9 cellular contexts compared by ENCODE assay signal in genomic region chr5:77852068-77852513, GRCh38.
DNase-seq lines count a peak whose midpoint lies in the region; ATAC-seq and TF ChIP-seq lines count a peak whose summit lies in the region.
"Had no signal": no experiment of that assay in that cellular context is flagged by ENCODE, and none has a peak within 500 bp of the region (broad histone marks: within the 10 kb centered on the region; RNA-seq: fewer than 3 reads in every experiment).

No MANE protein-coding gene starts in this region.

- CTCF ChIA-PET in activated B cell treated with CpG ODN at 0.5 μM for 24 hours (lab: Charles Lee): interaction anchor here (1.4 kb wide), 1 partner anchor 11 kb away, joined by 3 read pairs; no protein-coding TSS in a partner anchor

- H3K4me3 Mint-ChIP-seq in activated B cell treated with CpG ODN at 0.5 μM for 24 hours: peak overlapping the region; percentile 81

- H3K4me2 ChIP-seq in skeletal muscle satellite cell (ENCODE audit: low read length): peak overlapping the region; percentile 84

- H3K9me3 Mint-ChIP-seq in activated B cell treated with CpG ODN at 0.5 μM for 24 hours: no peaks in the 10 kb centered on the region

- TF ChIP-seq CTCF in GM13977 (IDR thresholded peaks at IDR 0.05; ENCODE audit: extremely low read depth, insufficient read depth, missing control alignments) (no peak), activated B cell treated with CpG ODN at 0.5 μM for 24 hours (IDR thresholded peaks at IDR 0.05) (no peak)

- no peaks in the 10 kb centered on the region for H3K9me3 ChIP-seq in right cardiac atrium (ENCODE audit: control insufficient read depth, low read length)
- H3K9me3 ChIP-seq in skeletal muscle satellite cell (replicated peaks; ENCODE audit: low read length): no peaks in the 10 kb centered on the region

- H3K4me1 Mint-ChIP-seq in activated B cell treated with CpG ODN at 0.5 μM for 24 hours: peaks cover 17% of the 10 kb centered on the region

- H3K4me1 ChIP-seq in right cardiac atrium (ENCODE audit: control insufficient read depth, insufficient read depth, low read length) (peaks cover 1% of the 10 kb centered on the region), skeletal muscle satellite cell (ENCODE audit: control insufficient read depth, insufficient read depth, low read length) (peaks cover 11% of the 10 kb centered on the region)

- POLR2A ChIA-PET in activated B cell treated with CpG ODN at 0.5 μM for 24 hours (lab: Charles Lee): interaction anchor here (0.6 to 1.1 kb wide), 2 partner anchors 17 to 106 kb away, joined by 3 to 6 read pairs; no protein-coding TSS in a partner anchor

- in situ Hi-C loops in GM13977 (cut with MboI; ENCODE audit: low pct_unique_long_range_greater_than_20kb, low sequenced_read_pairs, unreplicated experiment): no loop called here

- no peaks in the 10 kb centered on the region for H3K36me3 Mint-ChIP-seq in activated B cell treated with CpG ODN at 0.5 μM for 24 hours (ENCODE audit: low read depth)

- H3K27me3 Mint-ChIP-seq in activated B cell treated with CpG ODN at 0.5 μM for 24 hours: no peaks in the 10 kb centered on the region

- peak overlapping the region; percentile 75 for H3K9ac ChIP-seq in skeletal muscle satellite cell (ENCODE audit: low read depth, low read length)

- intact Hi-C loops in activated B cell treated with CpG ODN at 0.5 μM for 24 hours (cut with micrococcal nuclease): loop anchor here (1.0 to 10.0 kb wide), 7 partner anchors 8 to 1133 kb away; partner anchors contain the start of genes ARSB and SCAMP1
- intact Hi-C loops in right cardiac atrium (cut with DNase I): no loop called here

- H3K27me3 ChIP-seq in right cardiac atrium (ENCODE audit: control insufficient read depth, insufficient read depth): no peaks in the 10 kb centered on the region
- H3K27me3 ChIP-seq in skeletal muscle satellite cell (ENCODE audit: control insufficient read depth, insufficient read depth, low read length): peaks cover 10% of the 10 kb centered on the region

- no peak for ATAC-seq in activated B cell treated with CpG ODN at 0.5 μM for 24 hours (ENCODE audit: low read depth)
- no peak for ATAC-seq in right cardiac atrium
- no peak for ATAC-seq in GM21360 (IDR thresholded peaks at IDR 0.05; ENCODE audit: unreplicated experiment)
- ATAC-seq in GM19035 (IDR thresholded peaks at IDR 0.05; ENCODE audit: unreplicated experiment): no peak
- no peak for ATAC-seq in GM18519 (IDR thresholded peaks at IDR 0.05; ENCODE audit: low FRiP score, unreplicated experiment)

- H3K27ac ChIP-seq in right cardiac atrium (ENCODE audit: low read length): no peak overlapping the region

- H3K27ac Mint-ChIP-seq in activated B cell treated with CpG ODN at 0.5 μM for 24 hours: peak overlapping the region; percentile 92

- no peaks in the 10 kb centered on the region for H3K36me3 ChIP-seq in skeletal muscle satellite cell (ENCODE audit: insufficient read depth, low read length)

- DNase-seq in GM13977 (ENCODE audit: low spot score): peak; percentile 40
- no peak for DNase-seq in activated B cell treated with CpG ODN at 0.5 μM for 24 hours
- DNase-seq in right cardiac atrium: no peak
- DNase-seq in amniotic stem cell (lab: John Stamatoyannopoulos, UW): no peak
- DNase-seq: NK-92 treated with Interleukin-12 subunit alpha and Interleukin-12 subunit beta, amount 100 ng/mL, for 24 hours had no signal

- peak overlapping the region; percentile 86 for H3K4me3 ChIP-seq in right cardiac atrium (ENCODE audit: low read length)
- H3K4me3 ChIP-seq in skeletal muscle satellite cell (ENCODE audit: low read length): peak overlapping the region; percentile 75

- 1% methylated on average over 13 of the region's 13 CpGs for WGBS in right cardiac atrium
